8 cellular contexts compared by ENCODE assay signal in the genomic region with DNA sequence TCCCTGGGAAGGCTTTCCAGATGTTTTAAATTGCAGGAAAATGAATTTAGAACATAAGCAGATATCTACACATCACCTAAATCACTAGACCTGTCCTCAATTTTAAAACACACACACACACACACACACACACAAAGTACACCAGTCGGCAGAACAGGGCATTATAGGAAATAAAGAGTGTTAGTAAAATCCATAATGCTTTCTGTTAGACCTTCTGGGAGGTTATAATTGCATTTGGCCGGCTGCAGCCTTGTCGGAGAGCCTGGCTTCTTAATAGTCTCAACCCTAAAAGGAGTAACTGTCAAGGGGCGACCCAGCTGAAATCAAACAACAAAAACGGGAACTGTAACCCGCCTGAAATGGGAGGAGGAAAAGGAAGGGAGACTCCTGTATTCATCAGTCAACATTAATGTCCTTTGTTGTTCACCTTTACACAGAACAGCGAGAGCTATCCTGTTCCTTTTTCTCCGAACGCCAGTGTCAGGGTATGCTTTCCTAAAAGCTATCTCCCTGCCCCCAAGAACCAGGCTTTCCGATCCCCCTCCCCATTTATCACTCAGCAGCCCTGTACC. TPM values are rescaled to one million over a fixed set of nuclear protein-coding genes. Genes with fewer than 3 reads are reported as not detected.
DNase-seq lines count a peak whose midpoint lies in the region; ATAC-seq, FAIRE-seq and TF ChIP-seq lines count a peak whose summit lies in the region.

No MANE protein-coding gene starts in this region.

- TF ChIP-seq POLR2A in esophagus squamous epithelium (IDR thresholded peaks at IDR 0.05) (no peak), H54 (IDR thresholded peaks at IDR 0.05; ENCODE audit: low read depth, low read length) (no peak)

- H3K27me3 ChIP-seq in CD8-positive, alpha-beta memory T cell (ENCODE audit: insufficient read depth, low read length, poor library complexity, severe bottlenecking): peaks cover 25% of the 10 kb centered on the region
- H3K27me3 ChIP-seq in HUES48 (ENCODE audit: control insufficient read depth, insufficient read depth, low read length) (no peaks in the 10 kb centered on the region), esophagus squamous epithelium (no peaks in the 10 kb centered on the region), neural progenitor cell (peaks cover 8% of the 10 kb centered on the region)

- CTCF ChIA-PET in CD8-positive, alpha-beta memory T cell (lab: Charles Lee): interaction anchor here (1.3 to 1.5 kb wide), 2 partner anchors 11 to 58 kb away, joined by 3 read pairs; no protein-coding TSS in a partner anchor

- peak in 1 of 5 donors; percentile 5 for DNase-seq in CD8-positive, alpha-beta memory T cell
- DNase-seq in T-helper 2 cell treated with Interferon-gamma antibody and Interleukin-4, amounts not matched to agents 5 μg/mL and 100 μg/mL, for 36 hours (ENCODE audit: low spot score): no peak
- DNase-seq in esophagus squamous epithelium (lab: John Stamatoyannopoulos, UW): no peak
- peak; percentile 24 for DNase-seq in neural progenitor cell (ENCODE audit: low spot score)
- DNase-seq in activated CD4-positive, CD25-positive, alpha-beta regulatory T cell treated with anti-CD3 and anti-CD28 coated beads, Interleukin-2, amount 50 U/mL, for 72 hours: no peak
- DNase-seq in H54 (ENCODE audit: insufficient read length, low spot score): no peak

- H3K27me3 Mint-ChIP-seq in CD8-positive, alpha-beta memory T cell: peaks cover 17 to 39% of the 10 kb centered on the region in 2 donors
- H3K27me3 Mint-ChIP-seq in T-helper 2 cell treated with Interferon-gamma antibody and Interleukin-4, amounts not matched to agents 5 μg/mL and 100 μg/mL, for 36 hours (ENCODE audit: low read depth): peaks cover 38% of the 10 kb centered on the region
- peaks cover 4% of the 10 kb centered on the region for H3K27me3 Mint-ChIP-seq in neural progenitor cell (ENCODE audit: insufficient read depth, low read depth)

- H3K36me3 Mint-ChIP-seq in CD8-positive, alpha-beta memory T cell: peaks cover 0 to 9% (median 0%) of the 10 kb centered on the region in 3 donors
- H3K36me3 Mint-ChIP-seq in T-helper 2 cell treated with Interferon-gamma antibody and Interleukin-4, amounts not matched to agents 5 μg/mL and 100 μg/mL, for 36 hours (ENCODE audit: low read depth): no peaks in the 10 kb centered on the region
- no peaks in the 10 kb centered on the region for H3K36me3 Mint-ChIP-seq in neural progenitor cell

- intact Hi-C loops in esophagus squamous epithelium (cut with DNase I): loop anchor here (10.0 kb wide), 1 partner anchor 250 kb away; a partner anchor contains a TSS

- H3F3A ChIP-seq in neural progenitor cell (ENCODE audit: low read depth): peaks cover 19% of the 10 kb centered on the region

- POLR2A ChIA-PET in CD8-positive, alpha-beta memory T cell (lab: Charles Lee): interaction anchor here (1.2 kb wide), 1 partner anchor 245 kb away, joined by 3 read pairs; a partner anchor contains a TSS

- no peak overlapping the region for H3K27ac ChIP-seq in CD8-positive, alpha-beta memory T cell (ENCODE audit: low read depth, low read length)
- H3K27ac ChIP-seq in HUES48 (ENCODE audit: low read depth, low read length) (peak overlapping the region; percentile 79), esophagus squamous epithelium (peak overlapping the region; percentile 83 to 91 (median 88)), neural progenitor cell (no peak overlapping the region)

- H3K4me1 Mint-ChIP-seq in CD8-positive, alpha-beta memory T cell: peaks cover 33 to 47% (median 33%) of the 10 kb centered on the region in 3 donors
- peaks cover 20% of the 10 kb centered on the region for H3K4me1 Mint-ChIP-seq in T-helper 2 cell treated with Interferon-gamma antibody and Interleukin-4, amounts not matched to agents 5 μg/mL and 100 μg/mL, for 36 hours (ENCODE audit: low read depth)
- H3K4me1 Mint-ChIP-seq in neural progenitor cell: peaks cover 29% of the 10 kb centered on the region

- ATAC-seq in GM18868 (IDR thresholded peaks at IDR 0.05; ENCODE audit: unreplicated experiment): no peak

- H3K79me2 ChIP-seq in neural progenitor cell (ENCODE audit: low read depth): peaks cover 58% of the 10 kb centered on the region

- H3K9me3 ChIP-seq in CD8-positive, alpha-beta memory T cell (ENCODE audit: low read length): no peaks in the 10 kb centered on the region
- H3K9me3 ChIP-seq in HUES48 (ENCODE audit: control insufficient read depth, insufficient read depth, low read length) (no peaks in the 10 kb centered on the region), esophagus squamous epithelium (no peaks in the 10 kb centered on the region), neural progenitor cell (ENCODE audit: low read depth) (no peaks in the 10 kb centered on the region)

- peak overlapping the region in 5 of 8 donors; percentile 14 to 60 (median 49) for H3K27ac Mint-ChIP-seq in CD8-positive, alpha-beta memory T cell
- H3K27ac Mint-ChIP-seq in T-helper 2 cell treated with Interferon-gamma antibody and Interleukin-4, amounts not matched to agents 5 μg/mL and 100 μg/mL, for 36 hours: no peak overlapping the region
- H3K27ac Mint-ChIP-seq in neural progenitor cell: peak overlapping the region; percentile 24

- no peaks in the 10 kb centered on the region for H3K36me3 ChIP-seq in CD8-positive, alpha-beta memory T cell (ENCODE audit: insufficient read depth, low read length)
- H3K36me3 ChIP-seq in HUES48 (ENCODE audit: control insufficient read depth, insufficient read depth, low read length): no peaks in the 10 kb centered on the region
- H3K36me3 ChIP-seq in esophagus squamous epithelium: no peaks in the 10 kb centered on the region
- H3K36me3 ChIP-seq in neural progenitor cell: no peaks in the 10 kb centered on the region

- peak overlapping the region; percentile 89 for H2AFZ ChIP-seq in neural progenitor cell (replicated peaks)

- peaks cover 19% of the 10 kb centered on the region for H3K4me1 ChIP-seq in CD8-positive, alpha-beta memory T cell (ENCODE audit: insufficient read depth, low read length)
- H3K4me1 ChIP-seq in HUES48 (ENCODE audit: control insufficient read depth, insufficient read depth, low read length): peaks cover 13% of the 10 kb centered on the region
- peaks cover 6 to 55% (median 13%) of the 10 kb centered on the region in 3 donors for H3K4me1 ChIP-seq in esophagus squamous epithelium
- H3K4me1 ChIP-seq in neural progenitor cell: peaks cover 15% of the 10 kb centered on the region

- H4K20me1 ChIP-seq in neural progenitor cell (ENCODE audit: low read depth): peaks cover 7% of the 10 kb centered on the region

- peaks cover 0 to 4% (median 0%) of the 10 kb centered on the region in 5 donors for H3K9me3 Mint-ChIP-seq in CD8-positive, alpha-beta memory T cell
- no peaks in the 10 kb centered on the region for H3K9me3 Mint-ChIP-seq in T-helper 2 cell treated with Interferon-gamma antibody and Interleukin-4, amounts not matched to agents 5 μg/mL and 100 μg/mL, for 36 hours
- no peaks in the 10 kb centered on the region for H3K9me3 Mint-ChIP-seq in neural progenitor cell

- H3K4me3 ChIP-seq in CD8-positive, alpha-beta memory T cell (ENCODE audit: low read length): peak overlapping the region; percentile 92
- H3K4me3 ChIP-seq in HUES48 (ENCODE audit: low read depth, low read length) (peak overlapping the region; percentile 96), esophagus squamous epithelium (peak overlapping the region; percentile 77 to 99 (median 80)), neural progenitor cell (peak overlapping the region; percentile 79)

- peak overlapping the region; percentile 99 for H3K4me2 ChIP-seq in neural progenitor cell

- peak overlapping the region; percentile 90 to 99 (median 96) for H3K4me3 Mint-ChIP-seq in CD8-positive, alpha-beta memory T cell
- peak overlapping the region; percentile 98 for H3K4me3 Mint-ChIP-seq in T-helper 2 cell treated with Interferon-gamma antibody and Interleukin-4, amounts not matched to agents 5 μg/mL and 100 μg/mL, for 36 hours
- peak overlapping the region; percentile 98 for H3K4me3 Mint-ChIP-seq in neural progenitor cell

- no peak for FAIRE-seq in H54 (lab: Jason Lieb, UNC)

- TF ChIP-seq CTCF in esophagus squamous epithelium (IDR thresholded peaks at IDR 0.05) (no peak), neural progenitor cell (IDR thresholded peaks at IDR 0.05) (no peak)

- H3K9ac ChIP-seq in HUES48 (ENCODE audit: low read depth, low read length) (no peak overlapping the region), neural progenitor cell (peak overlapping the region; percentile 6)

- WGBS in esophagus squamous epithelium, 2 donors: 1% methylated on average over 10 of the region's 10 CpGs

RNA-seq across cellular contexts. Expression of a gene that starts 1.3 kb away (rescaled TPM):
- 1 to 10 TPM; 1.2 TPM for total RNA-seq in CD8-positive, alpha-beta memory T cell
- polyA plus RNA-seq in CD8-positive, alpha-beta memory T cell: not detected
- total RNA-seq in esophagus squamous epithelium: 10 to 100 TPM in 3 of 4 donors, 1 to 10 TPM in 1; 9.9 to 30.9 (median 13.7) TPM
- 9.6 and 11.4 TPM in 2 replicates for total RNA-seq in neural progenitor cell (ENCODE audit: low replicate concordance)

RNA-seq across cellular contexts. Expression of a gene that starts 1.6 kb away (rescaled TPM):
- 10 to 100 TPM; 13.5 to 14.7 TPM for total RNA-seq in CD8-positive, alpha-beta memory T cell
- polyA plus RNA-seq in CD8-positive, alpha-beta memory T cell: 20.6 TPM
- total RNA-seq in esophagus squamous epithelium (10 to 100 TPM in 3 of 4 donors, 1 to 10 TPM in 1; 7.3 to 32.0 (median 19.6) TPM), neural progenitor cell (ENCODE audit: low replicate concordance) (31.9 and 55.5 TPM in 2 replicates)

Comparison
In these comparisons a context has a peak if more than half of its experiments do, and no peak if none do; other contexts are left out.
1. H3K27ac ChIP-seq: peak in HUES48 (single experiment) and esophagus squamous epithelium (4 of 4); none in CD8-positive, alpha-beta memory T cell (single experiment) and neural progenitor cell (single experiment).
2. Peak in every context shown above with its lines, with median percentiles within 50 percentile points of each other: H3K4me3 ChIP-seq and H3K4me3 Mint-ChIP-seq.